8 cellular contexts compared by ENCODE assay signal in genomic region chr1:148263128-148263905, GRCh38.
DNase-seq lines count a peak whose midpoint lies in the region; ATAC-seq, FAIRE-seq and TF ChIP-seq lines count a peak whose summit lies in the region.

No MANE protein-coding gene starts in this region.

- no peaks in the 10 kb centered on the region for H3K27me3 Mint-ChIP-seq in stimulated activated memory B cell treated with anti-CD40 and anti-IgM and Interleukin-4, amounts not matched to agents 10 μg/mL and 1 μg/mL and 100 μg/mL, for 72 hours

- peaks cover 0 to 3% of the 10 kb centered on the region in 2 donors for H3K4me1 ChIP-seq in esophagus (ENCODE audit: control insufficient read depth in 2 of 2, insufficient read depth in 2 of 2, low read length in 1 of 2)

- H3K27ac ChIP-seq in esophagus (ENCODE audit: low read depth in 2 of 2, low read length in 1 of 2) = peak overlapping the region; percentile 73 to 97

- no peaks in the 10 kb centered on the region for H3K36me3 Mint-ChIP-seq in stimulated activated memory B cell treated with anti-CD40 and anti-IgM and Interleukin-4, amounts not matched to agents 10 μg/mL and 1 μg/mL and 100 μg/mL, for 72 hours

- H3K9me3 ChIP-seq in esophagus (ENCODE audit: control insufficient read depth in 2 of 2, insufficient read depth in 1 of 2, low read depth in 1 of 2, low read length in 1 of 2) = no peaks in the 10 kb centered on the region

- DNase-seq in GM12891 (ENCODE audit: insufficient read length, low spot score) = peak; percentile 53
- peak; percentile 86 for DNase-seq in NCI-H748 treated with DMSO at 0.1 percent for 48 hours (lab: John Stamatoyannopoulos, UW)
- DNase-seq in activated T-cell treated with anti-CD3 and anti-CD28 coated beads for 48 hours (ENCODE audit: low read depth) = peak; percentile 61
- peak; percentile 68 for DNase-seq in myocyte (ENCODE audit: low read depth)
- DNase-seq in mesenteric fat pad (ENCODE audit: low spot score) = no peak

- H3K4me1 Mint-ChIP-seq in stimulated activated memory B cell treated with anti-CD40 and anti-IgM and Interleukin-4, amounts not matched to agents 10 μg/mL and 1 μg/mL and 100 μg/mL, for 72 hours = peaks cover 15% of the 10 kb centered on the region

- H3K9me3 Mint-ChIP-seq in stimulated activated memory B cell treated with anti-CD40 and anti-IgM and Interleukin-4, amounts not matched to agents 10 μg/mL and 1 μg/mL and 100 μg/mL, for 72 hours = no peaks in the 10 kb centered on the region

- ATAC-seq in HG02885 (IDR thresholded peaks at IDR 0.05; ENCODE audit: poor library complexity, unreplicated experiment) = peak; percentile 68
- ATAC-seq in stimulated activated memory B cell treated with anti-CD40 and anti-IgM and Interleukin-4, amounts not matched to agents 10 μg/mL and 1 μg/mL and 100 μg/mL, for 72 hours = peak; percentile 95

- peak overlapping the region; percentile 88 for H3K4me3 Mint-ChIP-seq in stimulated activated memory B cell treated with anti-CD40 and anti-IgM and Interleukin-4, amounts not matched to agents 10 μg/mL and 1 μg/mL and 100 μg/mL, for 72 hours

- FAIRE-seq in GM12891 (lab: Jason Lieb, UNC) = peak; percentile 82

- TF ChIP-seq POLR2A in GM12891 (IDR thresholded peaks at IDR 0.05; ENCODE audit: low read depth, low read length) = peak; percentile 100

- H3K4me3 ChIP-seq in esophagus (ENCODE audit: low read depth in 1 of 2, low read length in 2 of 2) = peak overlapping the region; percentile 68 to 69

- no peaks in the 10 kb centered on the region for H3K27me3 ChIP-seq in esophagus (ENCODE audit: control insufficient read depth in 1 of 2, insufficient read depth in 2 of 2, low read length in 2 of 2)

- no peaks in the 10 kb centered on the region for H3K36me3 ChIP-seq in esophagus (ENCODE audit: control insufficient read depth in 2 of 2, insufficient read depth in 2 of 2, low read length in 1 of 2)

- WGBS in esophagus, 2 donors = 1% methylated on average over 43 of the region's 43 CpGs

- peak overlapping the region; percentile 99 for H3K27ac Mint-ChIP-seq in stimulated activated memory B cell treated with anti-CD40 and anti-IgM and Interleukin-4, amounts not matched to agents 10 μg/mL and 1 μg/mL and 100 μg/mL, for 72 hours

TF ChIP-seq in GM12891, 5 proteins besides CTCF, POLR2A, EP300 and RAD21:
- TF ChIP-seq PAX5 (IDR thresholded peaks at IDR 0.05; ENCODE audit: insufficient read depth, low read length, severe bottlenecking) (peak; percentile 52), SPI1 (IDR thresholded peaks at IDR 0.05; ENCODE audit: low read depth, low read length) (no peak), POLR2AphosphoS5 (IDR thresholded peaks at IDR 0.05; ENCODE audit: low read depth, low read length) (peak; percentile 100), POU2F2 (IDR thresholded peaks at IDR 0.05; ENCODE audit: low read depth, low read length) (peak; percentile 99), TAF1 (IDR thresholded peaks at IDR 0.05; ENCODE audit: low read depth, low read length) (peak; percentile 57; the same call in 1 of the 2 replicates)
TF ChIP-seq in GM12891: peak in this region for 4.
